ENCODE assay signal across 8 cellular contexts in the genomic region with DNA sequence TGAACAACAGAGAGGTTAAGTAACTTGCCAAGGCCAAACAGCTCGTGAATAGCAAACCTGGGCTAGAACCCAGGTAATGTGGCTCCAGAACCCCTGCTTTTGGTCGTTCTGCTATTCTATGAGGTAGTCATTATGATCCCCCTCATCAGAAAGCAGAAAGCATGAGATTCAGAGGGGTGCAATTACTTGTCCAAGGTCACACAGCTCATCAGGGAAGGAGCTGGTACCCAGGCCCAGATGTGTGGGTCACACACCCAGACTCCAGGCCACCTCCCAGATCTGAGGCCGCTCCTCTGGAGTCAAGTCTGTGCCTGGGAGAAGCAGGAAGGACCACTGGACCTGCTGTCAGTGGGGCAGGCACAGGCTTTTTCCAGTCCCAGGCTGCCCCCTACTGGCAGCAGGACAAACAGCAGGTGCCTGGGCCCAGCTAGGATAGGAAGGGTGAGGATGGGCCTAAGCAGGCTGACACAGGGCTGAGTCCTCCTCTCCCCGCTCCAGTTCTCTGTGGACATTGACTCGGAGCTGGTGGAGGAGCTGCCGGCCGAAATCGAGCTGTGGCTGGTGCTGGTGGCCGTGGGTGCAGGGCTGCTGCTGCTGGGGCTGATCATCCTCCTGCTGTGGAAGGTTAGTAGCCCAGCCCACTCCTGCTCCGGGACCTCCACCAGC. TPM values are rescaled to one million over a fixed set of nuclear protein-coding genes. Genes with fewer than 3 reads are reported as not detected.
DNase-seq lines count a peak whose midpoint lies in the region; ATAC-seq, FAIRE-seq and TF ChIP-seq lines count a peak whose summit lies in the region.

No MANE protein-coding gene starts in this region.

- no peaks in the 10 kb centered on the region for H3K4me1 ChIP-seq in astrocyte (ENCODE audit: insufficient read depth, low read length)

- H3K4me1 Mint-ChIP-seq in astrocyte (ENCODE audit: low read depth, unreplicated experiment): no peaks in the 10 kb centered on the region

- peak overlapping the region; percentile 41 for H3K27ac Mint-ChIP-seq in astrocyte (ENCODE audit: unreplicated experiment)

- H3K27ac ChIP-seq in astrocyte (ENCODE audit: low read depth, low read length): no peak overlapping the region

- H3K36me3 ChIP-seq in astrocyte (ENCODE audit: insufficient read depth, low read length): peaks cover 44% of the 10 kb centered on the region

- TF ChIP-seq CTCF in astrocyte (IDR thresholded peaks at IDR 0.05; ENCODE audit: insufficient read depth, low read depth, low read length): peak; percentile 79

- no peak overlapping the region for H3K4me3 ChIP-seq in astrocyte (ENCODE audit: insufficient read depth, low read depth, low read length)

- FAIRE-seq in astrocyte (lab: Jason Lieb, UNC): no peak

- peaks cover 42% of the 10 kb centered on the region for H4K20me1 ChIP-seq in astrocyte (ENCODE audit: insufficient read depth, low read length)

- no peaks in the 10 kb centered on the region for H3K9me3 Mint-ChIP-seq in astrocyte (ENCODE audit: unreplicated experiment)

- H3K27me3 ChIP-seq in astrocyte (ENCODE audit: insufficient read depth, low read length): no peaks in the 10 kb centered on the region

- H3K27me3 Mint-ChIP-seq in astrocyte (ENCODE audit: low read depth, unreplicated experiment): no peaks in the 10 kb centered on the region

- ATAC-seq in GM19467 (IDR thresholded peaks at IDR 0.05; ENCODE audit: unreplicated experiment) (peak; percentile 66), GM18502 (IDR thresholded peaks at IDR 0.05; ENCODE audit: poor library complexity, unreplicated experiment) (no peak)

- no peak overlapping the region for H2AFZ ChIP-seq in astrocyte (ENCODE audit: low read depth, low read length)

- peak; percentile 54 for DNase-seq in Ammon's horn (ENCODE audit: low spot score)
- DNase-seq in NCI-H146 (lab: John Stamatoyannopoulos, UW): peak; percentile 66
- DNase-seq in T1000 (lab: John Stamatoyannopoulos, UW): peak; percentile 46
- peak; percentile 18 for DNase-seq in astrocyte (ENCODE audit: low read depth)
- peak in 30 of 51 donors; percentile 7 to 64 (median 28) for DNase-seq in hypothalamus (lab: John Stamatoyannopoulos, UW)
- DNase-seq in stimulated activated CD4-positive, alpha-beta T cell treated with anti-CD3 and anti-CD28 coated beads, Interleukin-1b, Interleukin-23, amount 100 ng/mL, for 1 hour (ENCODE audit: low read depth in 2 of 2): peak; percentile 46 to 60

- no peak overlapping the region for H3K4me3 Mint-ChIP-seq in astrocyte (ENCODE audit: unreplicated experiment)

- no peak overlapping the region for H3K9ac ChIP-seq in astrocyte (ENCODE audit: low read length)

- H3K4me2 ChIP-seq in astrocyte (ENCODE audit: low read length): no peak overlapping the region

- H3K36me3 Mint-ChIP-seq in astrocyte (ENCODE audit: low read depth, unreplicated experiment): peaks cover 12% of the 10 kb centered on the region

- H3K79me2 ChIP-seq in astrocyte (ENCODE audit: insufficient read depth, low read length): peaks cover 11% of the 10 kb centered on the region

- H3K9me3 ChIP-seq in astrocyte (ENCODE audit: insufficient read depth, low read depth, low read length): no peaks in the 10 kb centered on the region

RNA-seq across cellular contexts. Expression of gene PDK2, which starts 7.8 kb away (rescaled TPM):
- 25.8 and 26.8 TPM in 2 replicates for total RNA-seq in astrocyte

RNA-seq across cellular contexts. Expression of gene ITGA3, which starts 31.5 kb away (rescaled TPM):
- 319 and 373 TPM in 2 replicates for total RNA-seq in astrocyte

RNA-seq across cellular contexts. Expression of gene SAMD14, which starts 42.6 kb away (rescaled TPM):
- total RNA-seq in astrocyte: 9.7 and 10.8 TPM in 2 replicates
